Comparison of ENCODE assay signal across 8 cellular contexts in genomic region chr1:155167166-155168104, GRCh38. TPM values are rescaled to one million over a fixed set of nuclear protein-coding genes. Genes with fewer than 3 reads are reported as not detected.
DNase-seq lines count a peak whose midpoint lies in the region; ATAC-seq, FAIRE-seq and TF ChIP-seq lines count a peak whose summit lies in the region.

No MANE protein-coding gene starts in this region.

- no peaks in the 10 kb centered on the region for H3K9me2 ChIP-seq in SU-DHL-6 (replicated peaks; ENCODE audit: insufficient read depth, low read length)

- H3K9me3 ChIP-seq in A549, result no peaks in the 10 kb centered on the region
- H3K9me3 ChIP-seq in SU-DHL-6 (ENCODE audit: insufficient read depth, low read length), result no peaks in the 10 kb centered on the region
- no peaks in the 10 kb centered on the region for H3K9me3 ChIP-seq in parathyroid adenoma (ENCODE audit: control insufficient read depth, low read length)
- no peaks in the 10 kb centered on the region for H3K9me3 ChIP-seq in thyroid gland

- no peaks in the 10 kb centered on the region for H3K36me3 ChIP-seq in SU-DHL-6 (ENCODE audit: low read length)
- no peaks in the 10 kb centered on the region for H3K36me3 ChIP-seq in parathyroid adenoma (ENCODE audit: control insufficient read depth, insufficient read depth, low read length)
- H3K36me3 ChIP-seq in thyroid gland, result peaks cover 8 to 10% of the 10 kb centered on the region in 2 donors

- H3K9me3 Mint-ChIP-seq in activated naive CD8-positive, alpha-beta T cell treated with anti-CD3 and anti-CD28 coated beads, Interleukin-2, amount 10 ng/mL, durations not matched to agents 7 days and 5 days, result no peaks in the 10 kb centered on the region

- peak overlapping the region; percentile 54 for H3K27ac Mint-ChIP-seq in activated naive CD8-positive, alpha-beta T cell treated with anti-CD3 and anti-CD28 coated beads, Interleukin-2, amount 10 ng/mL, durations not matched to agents 7 days and 5 days

- H4K20me1 ChIP-seq in SU-DHL-6 (ENCODE audit: low read depth, low read length), result no peaks in the 10 kb centered on the region

- FAIRE-seq in A549 (lab: Jason Lieb, UNC), result peak; percentile 88

- H3K4me1 Mint-ChIP-seq in activated naive CD8-positive, alpha-beta T cell treated with anti-CD3 and anti-CD28 coated beads, Interleukin-2, amount 10 ng/mL, durations not matched to agents 7 days and 5 days, result peaks cover 19% of the 10 kb centered on the region

- CTCF ChIA-PET in A549 (lab: Yijun Ruan, JAX), result interaction anchor here (0.9 to 15.2 kb wide), 27 partner anchors 10 to 161 kb away, joined by 3 to 384 read pairs (median 8); partner anchors contain the start of genes EFNA1, EFNA3, EFNA4 and SLC50A1

- H3K9ac ChIP-seq in SU-DHL-6 (ENCODE audit: low read length) (no peak overlapping the region; the same call in 1 of the 2 replicates), parathyroid adenoma (no peak overlapping the region)

- peak; percentile 93 to 98 for TF ChIP-seq RAD21 in A549 (conservative IDR thresholded peaks at IDR 0.05 in 1 of 2, IDR thresholded peaks at IDR 0.05 in 1 of 2)

- WGBS in A549 (ENCODE audit: missing lambda C conversion rate), result 24% methylated on average over 25 of the region's 28 CpGs
- 7 to 10% methylated on average over 13 to 23 of the region's 28 CpGs for WGBS in thyroid gland, 2 donors

- POLR2A ChIA-PET in A549 (lab: Yijun Ruan, JAX), result interaction anchor here (1.5 kb wide), 2 partner anchors 76 to 83 kb away, joined by 5 to 6 read pairs; no protein-coding TSS in a partner anchor
- POLR2A ChIA-PET in activated naive CD8-positive, alpha-beta T cell treated with anti-CD3 and anti-CD28 coated beads, Interleukin-2, amount 10 ng/mL, durations not matched to agents 7 days and 5 days (lab: Charles Lee), result interaction anchor here (0.9 to 2.9 kb wide), 4 partner anchors 38 to 82 kb away, joined by 3 to 15 read pairs (median 4); no protein-coding TSS in a partner anchor

- intact Hi-C loops in Right ventricle myocardium inferior (cut with DNase I), result loop anchor here (1.0 to 2.0 kb wide), 3 partner anchors 31 to 76 kb away; no protein-coding TSS in a partner anchor
- intact Hi-C loops in thyroid gland (cut with DNase I), result loop anchor here (2.0 to 5.0 kb wide), 2 partner anchors 35 to 77 kb away; no protein-coding TSS in a partner anchor

- TF ChIP-seq POLR2A in A549 (IDR thresholded peaks at IDR 0.05; ENCODE audit: low read length) (no peak), thyroid gland (IDR thresholded peaks at IDR 0.05) (no peak)

- H3K27me3 ChIP-seq in SU-DHL-6 (ENCODE audit: low read length) (no peaks in the 10 kb centered on the region), parathyroid adenoma (ENCODE audit: control insufficient read depth, insufficient read depth, low read length) (no peaks in the 10 kb centered on the region), thyroid gland (no peaks in the 10 kb centered on the region)

- peak; percentile 84 to 90 for ATAC-seq in A549
- ATAC-seq in GM18909 (IDR thresholded peaks at IDR 0.05; ENCODE audit: poor library complexity, unreplicated experiment), result peak; percentile 65
- peak; percentile 76 for ATAC-seq in activated naive CD8-positive, alpha-beta T cell treated with anti-CD3 and anti-CD28 coated beads, Interleukin-2, amount 10 ng/mL, durations not matched to agents 7 days and 5 days (ENCODE audit: low read depth)
- peak; percentile 82 for ATAC-seq in Right ventricle myocardium inferior

- H3K27me3 Mint-ChIP-seq in activated naive CD8-positive, alpha-beta T cell treated with anti-CD3 and anti-CD28 coated beads, Interleukin-2, amount 10 ng/mL, durations not matched to agents 7 days and 5 days, result no peaks in the 10 kb centered on the region

- H3K4me3 ChIP-seq in A549 (peak overlapping the region; percentile 34), SU-DHL-6 (ENCODE audit: insufficient read depth, low read length, poor library complexity, severe bottlenecking) (no peak overlapping the region), parathyroid adenoma (ENCODE audit: low read depth, low read length) (no peak overlapping the region), thyroid gland (replicated peaks in 1 of 3) (no peak overlapping the region)

- peak overlapping the region; percentile 91 for H2AFZ ChIP-seq in SU-DHL-6 (ENCODE audit: low read depth, low read length, severe bottlenecking)
- H2AFZ ChIP-seq in parathyroid adenoma, result peak overlapping the region; percentile 13

- H3K4me2 ChIP-seq in A549 (peak overlapping the region; percentile 89), SU-DHL-6 (ENCODE audit: low read depth, low read length, poor library complexity, severe bottlenecking) (peak overlapping the region; percentile 51), parathyroid adenoma (ENCODE audit: low read length) (peak overlapping the region; percentile 1)

- peaks cover 12% of the 10 kb centered on the region for H3K4me1 ChIP-seq in A549
- no peaks in the 10 kb centered on the region for H3K4me1 ChIP-seq in parathyroid adenoma
- peaks cover 4 to 17% of the 10 kb centered on the region in 2 donors for H3K4me1 ChIP-seq in thyroid gland

- H3F3A ChIP-seq in SU-DHL-6 (ENCODE audit: insufficient read depth), result no peaks in the 10 kb centered on the region; the same call in 1 of the 2 replicates

- no peak for TF ChIP-seq EP300 in A549 (IDR thresholded peaks at IDR 0.05)

- H3K27ac ChIP-seq in A549 (peak overlapping the region; percentile 62 to 81), SU-DHL-6 (ENCODE audit: low read depth, low read length) (no peak overlapping the region), parathyroid adenoma (peak overlapping the region; percentile 16), thyroid gland (peak overlapping the region in 2 of 3 donors; percentile 6 to 32)

- peak overlapping the region; percentile 63 for H3K4me3 Mint-ChIP-seq in activated naive CD8-positive, alpha-beta T cell treated with anti-CD3 and anti-CD28 coated beads, Interleukin-2, amount 10 ng/mL, durations not matched to agents 7 days and 5 days

- H3K79me2 ChIP-seq in SU-DHL-6 (ENCODE audit: insufficient read depth, low read length) (peaks cover 8% of the 10 kb centered on the region), parathyroid adenoma (no peaks in the 10 kb centered on the region)

- TF ChIP-seq CTCF in A549 (IDR thresholded peaks at IDR 0.05), result peak; percentile 94
- peak; percentile 84 for TF ChIP-seq CTCF in SU-DHL-6 (IDR thresholded peaks at IDR 0.05; ENCODE audit: insufficient read depth, low read length, poor library complexity, severe bottlenecking)
- peak; percentile 77 for TF ChIP-seq CTCF in parathyroid adenoma (IDR thresholded peaks at IDR 0.05)
- TF ChIP-seq CTCF in thyroid gland (IDR thresholded peaks at IDR 0.05), result peak; percentile 72 to 93 (median 87)

- peaks cover 12% of the 10 kb centered on the region for H3K36me3 Mint-ChIP-seq in activated naive CD8-positive, alpha-beta T cell treated with anti-CD3 and anti-CD28 coated beads, Interleukin-2, amount 10 ng/mL, durations not matched to agents 7 days and 5 days

- DNase-seq in A549 (ENCODE audit: low read depth in 1 of 2, low spot score in 1 of 2), result peak; percentile 77 to 91
- DNase-seq in NCI-H1417 treated with DMSO at 0.1 percent for 48 hours (lab: John Stamatoyannopoulos, UW), result peak; percentile 71
- DNase-seq in activated naive CD8-positive, alpha-beta T cell treated with anti-CD3 and anti-CD28 coated beads, Interleukin-2, amount 10 ng/mL, durations not matched to agents 7 days and 5 days, result peak; percentile 87
- DNase-seq in Right ventricle myocardium inferior (ENCODE audit: missing footprints), result peak; percentile 93
- peak; percentile 83 for DNase-seq in thyroid gland

RNA-seq across cellular contexts. Expression of gene KRTCAP2, which starts 5.7 kb away (rescaled TPM):
- polyA plus RNA-seq in A549 (2011; rRNA removed) (154 and 227 TPM in 2 replicates), A549 (2017; fragmentation: RNase III; extraction: RNeasy Plus Mini Kit Qiagen cat#74134 plus additional on column Dnase treatment) (216 to 218 TPM (median 217 TPM) in 3 replicates)
- polyA plus RNA-seq in A549 (2012; cell fraction: cytosol; rRNA removed), result 242 and 259 TPM in 2 replicates
- 210 and 274 TPM in 2 replicates for polyA plus RNA-seq in A549 (2012; cell fraction: nucleus; rRNA removed)
- 307 and 312 TPM in 2 replicates for polyA minus RNA-seq in A549 (2011; rRNA and poly(A)+ RNA removed)
- total RNA-seq in activated naive CD8-positive, alpha-beta T cell treated with anti-CD3 and anti-CD28 coated beads, Interleukin-2, amount 10 ng/mL, durations not matched to agents 7 days and 5 days, result 100 to 1,000 TPM; 146 to 170 TPM
- total RNA-seq in Right ventricle myocardium inferior (118 TPM), thyroid gland (100 to 1,000 TPM in 3 of 4 donors, 10 to 100 TPM in 1; 79.8 to 263 (median 162) TPM)

RNA-seq across cellular contexts. Expression of gene TRIM46, which starts 6.2 kb away (rescaled TPM):
- polyA plus RNA-seq in A549 (2011; rRNA removed) (1.1 and 1.5 TPM in 2 replicates), A549 (2017; fragmentation: RNase III; extraction: RNeasy Plus Mini Kit Qiagen cat#74134 plus additional on column Dnase treatment) (1.7 to 2.8 TPM (median 2.7 TPM) in 3 replicates)
- 1.9 and 2.3 TPM in 2 replicates for polyA plus RNA-seq in A549 (2012; cell fraction: cytosol; rRNA removed)
- polyA plus RNA-seq in A549 (2012; cell fraction: nucleus; rRNA removed), result 7.7 and 11.0 TPM in 2 replicates
- polyA minus RNA-seq in A549 (2011; rRNA and poly(A)+ RNA removed), result 1.3 and 1.9 TPM in 2 replicates
- total RNA-seq in activated naive CD8-positive, alpha-beta T cell treated with anti-CD3 and anti-CD28 coated beads, Interleukin-2, amount 10 ng/mL, durations not matched to agents 7 days and 5 days, result 10 to 100 TPM; 12.4 to 13.4 TPM
- total RNA-seq in Right ventricle myocardium inferior (0.16 TPM), thyroid gland (under 1 TPM in 1 of 4 donors, not detected in 3; 0.45 TPM)

RNA-seq across cellular contexts. Expression of gene DPM3, which starts 27.1 kb away (rescaled TPM):
- polyA plus RNA-seq in A549 (2011; rRNA removed), result 22.8 and 33.7 TPM in 2 replicates
- polyA plus RNA-seq in A549 (2012; cell fraction: cytosol; rRNA removed), result 252 TPM in 2 replicates
- polyA plus RNA-seq in A549 (2012; cell fraction: nucleus; rRNA removed), result 247 and 265 TPM in 2 replicates
- 67.5 to 83.0 TPM (median 80.3 TPM) in 3 replicates for polyA plus RNA-seq in A549 (2017; fragmentation: RNase III; extraction: RNeasy Plus Mini Kit Qiagen cat#74134 plus additional on column Dnase treatment)
- 7.8 and 9.2 TPM in 2 replicates for polyA minus RNA-seq in A549 (2011; rRNA and poly(A)+ RNA removed)
- total RNA-seq in activated naive CD8-positive, alpha-beta T cell treated with anti-CD3 and anti-CD28 coated beads, Interleukin-2, amount 10 ng/mL, durations not matched to agents 7 days and 5 days, result 10 to 100 TPM; 60.0 to 71.1 TPM
- 55.7 TPM for total RNA-seq in Right ventricle myocardium inferior
- 100 to 1,000 TPM in 2 of 4 donors, 10 to 100 TPM in 2; 43.3 to 154 (median 94.8) TPM for total RNA-seq in thyroid gland

RNA-seq across cellular contexts. Expression of gene SLC50A1, which starts 31.8 kb away (rescaled TPM):
- 39.3 and 39.4 TPM in 2 replicates for polyA plus RNA-seq in A549 (2011; rRNA removed)
- 21.3 and 27.6 TPM in 2 replicates for polyA plus RNA-seq in A549 (2012; cell fraction: cytosol; rRNA removed)
- 11.9 and 13.7 TPM in 2 replicates for polyA plus RNA-seq in A549 (2012; cell fraction: nucleus; rRNA removed)
- 28.2 to 30.7 TPM (median 28.9 TPM) in 3 replicates for polyA plus RNA-seq in A549 (2017; fragmentation: RNase III; extraction: RNeasy Plus Mini Kit Qiagen cat#74134 plus additional on column Dnase treatment)
- 31.7 and 33.7 TPM in 2 replicates for polyA minus RNA-seq in A549 (2011; rRNA and poly(A)+ RNA removed)
- 10 to 100 TPM; 40.7 to 45.0 TPM for total RNA-seq in activated naive CD8-positive, alpha-beta T cell treated with anti-CD3 and anti-CD28 coated beads, Interleukin-2, amount 10 ng/mL, durations not matched to agents 7 days and 5 days
- total RNA-seq in Right ventricle myocardium inferior, result 9.3 TPM
- total RNA-seq in thyroid gland, result 10 to 100 TPM; 30.9 to 42.2 (median 32.7) TPM

RNA-seq across cellular contexts. Expression of gene EFNA1, which starts 39.8 kb away (rescaled TPM):
- polyA plus RNA-seq in A549 (2011; rRNA removed) (38.9 and 64.6 TPM in 2 replicates), A549 (2017; fragmentation: RNase III; extraction: RNeasy Plus Mini Kit Qiagen cat#74134 plus additional on column Dnase treatment) (19.1 to 25.4 TPM (median 25.1 TPM) in 3 replicates)
- polyA plus RNA-seq in A549 (2012; cell fraction: cytosol; rRNA removed), result 50.0 and 68.1 TPM in 2 replicates
- polyA plus RNA-seq in A549 (2012; cell fraction: nucleus; rRNA removed), result 60.2 and 62.0 TPM in 2 replicates
- 56.6 and 85.8 TPM in 2 replicates for polyA minus RNA-seq in A549 (2011; rRNA and poly(A)+ RNA removed)
- total RNA-seq in activated naive CD8-positive, alpha-beta T cell treated with anti-CD3 and anti-CD28 coated beads, Interleukin-2, amount 10 ng/mL, durations not matched to agents 7 days and 5 days, result under 1 TPM; 0.25 to 0.48 TPM
- total RNA-seq in Right ventricle myocardium inferior (43.9 TPM), thyroid gland (100 to 1,000 TPM in 1 of 4 donors, 10 to 100 TPM in 3; 56.1 to 129 (median 83.1) TPM)

Comparison
In these comparisons a context has a peak if more than half of its experiments do, and no peak if none do; other contexts are left out.
1. H3K4me2 ChIP-seq: peak in every context shown above with its lines; median percentile 89 in A549; 51 in SU-DHL-6; 1 in parathyroid adenoma.
2. RNA of gene TRIM46, which starts 6.2 kb away (total RNA-seq): 12.4 to 13.4 TPM in activated naive CD8-positive, alpha-beta T cell treated with anti-CD3 and anti-CD28 coated beads, Interleukin-2, amount 10 ng/mL, durations not matched to agents 7 days and 5 days; 0.45 TPM in thyroid gland and 0.16 TPM in Right ventricle myocardium inferior (single experiment); every median in the first group is over 4 times any median in the second.
3. Peak in every context shown above with its lines, with median percentiles within 50 percentile points of each other: ATAC-seq, DNase-seq and CTCF ChIP-seq.